In the genomic region with DNA sequence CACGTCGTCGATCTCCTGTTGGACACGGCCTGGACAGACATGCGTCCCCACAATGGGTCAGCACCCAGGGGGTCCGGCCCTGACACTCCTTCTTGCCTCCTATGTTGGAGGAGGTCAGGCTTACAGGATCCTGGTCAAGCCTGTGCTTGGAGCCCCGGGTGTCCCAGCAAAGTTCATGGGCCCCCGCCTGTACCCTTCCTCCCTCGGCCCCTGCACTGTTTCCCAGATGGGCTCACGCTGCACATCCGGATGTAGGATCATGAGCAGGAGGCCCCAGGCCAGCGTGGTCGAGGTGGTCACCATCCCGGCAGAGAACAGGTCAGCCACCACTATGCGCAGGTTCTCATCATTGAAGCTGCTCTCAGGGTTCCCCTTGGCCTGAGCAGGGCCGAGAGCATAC, we compare ENCODE assay signal across 27 cellular contexts.
"Had no signal": no experiment of that assay in that cellular context is flagged by ENCODE, and none has a peak within 500 bp of the region (broad histone marks: within the 10 kb centered on the region; RNA-seq: fewer than 3 reads in every experiment).

No MANE protein-coding gene starts in this region.

- H3K27me3 Mint-ChIP-seq: activated CD4-positive, alpha-beta T cell treated with anti-CD3 and anti-CD28 coated beads for 36 hours; activated CD4-positive, alpha-beta T cell treated with anti-CD3 and anti-CD28 coated beads, Interleukin-2, amount 10 ng/mL, durations not matched to agents 7 days and 5 days; activated CD8-positive, alpha-beta T cell treated with anti-CD3 and anti-CD28 coated beads for 36 hours; activated naive CD8-positive, alpha-beta T cell; activated T-helper 17 cell treated with anti-CD3 and anti-CD28 coated beads, Interleukin-2, amount 50 U/mL, for 72 hours; effector memory CD8-positive, alpha-beta T cell had no signal

- H3K4me3 Mint-ChIP-seq: activated CD4-positive, alpha-beta T cell treated with anti-CD3 and anti-CD28 coated beads for 36 hours; activated CD4-positive, alpha-beta T cell treated with anti-CD3 and anti-CD28 coated beads, Interleukin-2, amount 10 ng/mL, durations not matched to agents 7 days and 5 days; activated CD8-positive, alpha-beta T cell treated with anti-CD3 and anti-CD28 coated beads for 36 hours; activated naive CD8-positive, alpha-beta T cell; activated T-cell treated with anti-CD3 and anti-CD28 coated beads, Interleukin-2, amount 50 U/mL, for 4 hours; activated T-helper 17 cell treated with anti-CD3 and anti-CD28 coated beads, Interleukin-2, amount 50 U/mL, for 72 hours had no signal

- H3K9me3 ChIP-seq: esophagus squamous epithelium, gastroesophageal sphincter had no signal

- DNase-seq: activated CD4-positive, alpha-beta T cell treated with anti-CD3 and anti-CD28 coated beads for 36 hours; activated CD4-positive, alpha-beta T cell treated with anti-CD3 and anti-CD28 coated beads, Interleukin-2, amount 10 ng/mL, durations not matched to agents 7 days and 5 days; activated CD4-positive, alpha-beta T cell treated with anti-CD3 and anti-CD28 coated beads, Interleukin-2, amount 50 U/mL, for 48 hours; activated CD4-positive, CD25-positive, alpha-beta regulatory T cell; activated CD4-positive, CD25-positive, alpha-beta regulatory T cell treated with anti-CD3 and anti-CD28 coated beads, Interleukin-2, amount 50 U/mL, for 72 hours; activated CD8-positive, alpha-beta memory T cell treated with anti-CD3 and anti-CD28 coated beads for 24 hours; activated CD8-positive, alpha-beta T cell treated with anti-CD3 and anti-CD28 coated beads for 36 hours; activated effector memory CD4-positive, alpha-beta T cell treated with Interleukin-2 at 50 U/mL for 16 hours; activated gamma-delta T cell treated with Interleukin-2 at 50 U/mL for 16 hours; activated naive CD4-positive, alpha-beta T cell treated with anti-CD3 and anti-CD28 coated beads, Interleukin-2, amount 50 U/mL, for 16 hours; activated naive CD4-positive, alpha-beta T cell treated with Interleukin-2 at 50 U/mL for 16 hours; activated T-cell treated with anti-CD3 and anti-CD28 coated beads, Interleukin-2, amount 50 U/mL, for 4 hours; amniotic stem cell; anterior cingulate cortex; brain microvascular endothelial cell; caudate nucleus; cortex of kidney; dermis blood vessel endothelial cell; effector CD4-positive, alpha-beta T cell; effector memory CD8-positive, alpha-beta T cell; esophagus squamous epithelium; foreskin melanocyte; T-helper 2 cell had no signal

- H3K27ac ChIP-seq: brain microvascular endothelial cell, epithelial cell of prostate, esophagus squamous epithelium, gastroesophageal sphincter had no signal

- ATAC-seq: activated CD4-positive, alpha-beta T cell treated with anti-CD3 and anti-CD28 coated beads for 36 hours; activated CD8-positive, alpha-beta T cell treated with anti-CD3 and anti-CD28 coated beads for 36 hours; activated T-cell treated with anti-CD3 and anti-CD28 coated beads, Interleukin-2, amount 50 U/mL, for 4 hours; activated T-helper 17 cell treated with anti-CD3 and anti-CD28 coated beads, Interleukin-2, amount 50 U/mL, for 72 hours; effector memory CD8-positive, alpha-beta T cell; gastroesophageal sphincter had no signal

- H3K9me3 Mint-ChIP-seq: activated CD4-positive, alpha-beta T cell treated with anti-CD3 and anti-CD28 coated beads, Interleukin-2, amount 10 ng/mL, durations not matched to agents 7 days and 5 days; activated CD8-positive, alpha-beta T cell treated with anti-CD3 and anti-CD28 coated beads for 36 hours; activated T-cell treated with anti-CD3 and anti-CD28 coated beads, Interleukin-2, amount 50 U/mL, for 4 hours; activated T-helper 17 cell treated with anti-CD3 and anti-CD28 coated beads, Interleukin-2, amount 50 U/mL, for 72 hours; effector memory CD8-positive, alpha-beta T cell had no signal

- H3K36me3 ChIP-seq: brain microvascular endothelial cell, esophagus squamous epithelium had no signal

- H3K27ac Mint-ChIP-seq: activated CD4-positive, alpha-beta T cell treated with anti-CD3 and anti-CD28 coated beads for 36 hours; activated CD4-positive, alpha-beta T cell treated with anti-CD3 and anti-CD28 coated beads, Interleukin-2, amount 10 ng/mL, durations not matched to agents 7 days and 5 days; activated CD8-positive, alpha-beta T cell treated with anti-CD3 and anti-CD28 coated beads for 36 hours; activated naive CD8-positive, alpha-beta T cell; activated T-helper 17 cell treated with anti-CD3 and anti-CD28 coated beads, Interleukin-2, amount 50 U/mL, for 72 hours had no signal

- H3K4me1 ChIP-seq: gastroesophageal sphincter had no signal

- H3K4me1 Mint-ChIP-seq: activated CD4-positive, alpha-beta T cell treated with anti-CD3 and anti-CD28 coated beads for 36 hours; activated CD4-positive, alpha-beta T cell treated with anti-CD3 and anti-CD28 coated beads, Interleukin-2, amount 10 ng/mL, durations not matched to agents 7 days and 5 days; activated T-helper 17 cell treated with anti-CD3 and anti-CD28 coated beads, Interleukin-2, amount 50 U/mL, for 72 hours had no signal

- H3K36me3 Mint-ChIP-seq: activated naive CD8-positive, alpha-beta T cell had no signal

- H3K27me3 ChIP-seq: brain microvascular endothelial cell, esophagus squamous epithelium, gastroesophageal sphincter had no signal

- H3K4me3 ChIP-seq: esophagus squamous epithelium, gastroesophageal sphincter had no signal
